9 cellular contexts compared by ENCODE assay signal in genomic region chr5:80711938-80712337, GRCh38. TPM values are rescaled to one million over a fixed set of nuclear protein-coding genes. Genes with fewer than 3 reads are reported as not detected.
DNase-seq lines count a peak whose midpoint lies in the region; ATAC-seq, FAIRE-seq and TF ChIP-seq lines count a peak whose summit lies in the region.
"Had no signal": no experiment of that assay in that cellular context is flagged by ENCODE, and none has a peak within 500 bp of the region (broad histone marks: within the 10 kb centered on the region; RNA-seq: fewer than 3 reads in every experiment).

No MANE protein-coding gene starts in this region.

- H3K79me2 ChIP-seq in H1 (ENCODE audit: control insufficient read depth in 1 of 2, insufficient read depth in 2 of 2, low read length in 2 of 2): no peaks in the 10 kb centered on the region

- ATAC-seq in HG03139 (IDR thresholded peaks at IDR 0.05; ENCODE audit: unreplicated experiment): no peak
- ATAC-seq: right cardiac atrium had no signal

- no peak overlapping the region for H4K5ac ChIP-seq in H1 (ENCODE audit: insufficient read length, low read depth, low read length)

- POLR2A ChIA-PET in H1 (lab: Charles Lee; ENCODE audit: partially characterized antibody): no interaction called here

- no peaks in the 10 kb centered on the region for H4K20me1 ChIP-seq in H1 (replicated peaks in 1 of 2; ENCODE audit: control insufficient read depth in 1 of 2, insufficient read depth in 2 of 2, low read length in 2 of 2)

- H3K23me2 ChIP-seq in H1 (ENCODE audit: low read depth, low read length): no peaks in the 10 kb centered on the region

- H3K23ac ChIP-seq in H1 (ENCODE audit: insufficient read length): no peak overlapping the region

- no peak overlapping the region for H3K9ac ChIP-seq in H1 (replicated peaks in 1 of 4; ENCODE audit: extremely low read depth in 1 of 4, low read depth in 3 of 4, low read length in 3 of 4)

- peak; percentile 8 for DNase-seq in activated CD4-positive, alpha-beta T cell treated with anti-CD3 and anti-CD28 coated beads for 48 hours
- no peak for DNase-seq in activated CD4-positive, alpha-beta T cell treated with anti-CD3 and anti-CD28 coated beads, Interleukin-2, amount 50 U/mL, for 4 hours
- DNase-seq in NCI-H226 (peak; percentile 25), H1 (ENCODE audit: low read depth in 1 of 2, low spot score in 2 of 2) (no peak), retina (peak; percentile 16), NCI-H2029 treated with DMSO at 0.1 percent for 48 hours (lab: John Stamatoyannopoulos, UW) (no peak), mucosa of gallbladder (ENCODE audit: low spot score) (no peak)

- H3K14ac ChIP-seq in H1 (ENCODE audit: insufficient read length): no peak overlapping the region

- H3K4me1 ChIP-seq in H1 (replicated peaks in 1 of 4; ENCODE audit: control insufficient read depth in 3 of 4, insufficient read depth in 4 of 4, low read length in 3 of 4): peaks cover 0 to 4% (median 0%) of the 10 kb centered on the region in 4 experiments; a peak in 1 of 7 replicates

- no peak for TF ChIP-seq EP300 in H1 (IDR thresholded peaks at IDR 0.05; ENCODE audit: borderline replicate concordance in 1 of 2, low read depth in 2 of 2, low read length in 2 of 2)

- no peak overlapping the region for H2BK15ac ChIP-seq in H1 (ENCODE audit: low read length)

- no peak overlapping the region for H2AFZ ChIP-seq in H1 (ENCODE audit: low read length)

- TF ChIP-seq RAD21 in H1 (IDR thresholded peaks at IDR 0.05 in 1 of 2, conservative IDR thresholded peaks at IDR 0.05 in 1 of 2; ENCODE audit: low read depth in 2 of 2, low read length in 2 of 2): peak; percentile 91 to 92

- no peak overlapping the region for H4K8ac ChIP-seq in H1 (ENCODE audit: extremely low read depth, insufficient read depth, low read length)

- TF ChIP-seq POLR2A in H1 (IDR thresholded peaks at IDR 0.05; ENCODE audit: control extremely low read depth in 1 of 2, low read depth in 2 of 2, low read length in 2 of 2): no peak

- TF ChIP-seq CTCF in H1 (IDR thresholded peaks at IDR 0.05; ENCODE audit: control extremely low read depth in 1 of 3, insufficient read depth in 1 of 3, low read depth in 1 of 3, low read length in 3 of 3): peak; percentile 84 to 87 (median 86)

- no peak overlapping the region for H4K91ac ChIP-seq in H1 (replicated peaks; ENCODE audit: insufficient read length, low read length)

- H2BK5ac ChIP-seq in H1 (ENCODE audit: low read depth, low read length): no peak overlapping the region

- H3K4me3 ChIP-seq in H1 (ENCODE audit: extremely low read depth in 1 of 4, insufficient read depth in 2 of 4, low read depth in 3 of 4, low read length in 4 of 4): no peak overlapping the region

- H2BK20ac ChIP-seq in H1 (ENCODE audit: low read length): no peak overlapping the region

- H3K27ac ChIP-seq in H1 (ENCODE audit: low read depth, low read length): no peak overlapping the region

- H3K56ac ChIP-seq in H1 (replicated peaks; ENCODE audit: insufficient read length, low read depth, low read length): no peak overlapping the region

- no peak overlapping the region for H2BK120ac ChIP-seq in H1 (replicated peaks; ENCODE audit: low read depth, low read length)

- H2BK12ac ChIP-seq in H1 (ENCODE audit: low read depth, low read length): no peak overlapping the region

- no peaks in the 10 kb centered on the region; a peak in 1 of 8 replicates for H3K36me3 ChIP-seq in H1 (ENCODE audit: control insufficient read depth in 2 of 4, insufficient read depth in 4 of 4, low read length in 3 of 4)

- H3K4ac ChIP-seq in H1 (replicated peaks; ENCODE audit: insufficient read length, low read depth, low read length): no peak overlapping the region

- H3K18ac ChIP-seq in H1 (ENCODE audit: extremely low read depth, low read length): no peak overlapping the region

- no peak overlapping the region for H3K4me2 ChIP-seq in H1 (ENCODE audit: insufficient read depth in 1 of 2, low read depth in 2 of 2, low read length in 2 of 2)

- FAIRE-seq in H1 (lab: Jason Lieb, UNC): no peak

- H2AK5ac ChIP-seq in H1 (ENCODE audit: low read depth, low read length): no peak overlapping the region

- 88% methylated on average over 3 of the region's 3 CpGs; no CpG with 5 or more reads in 1 of the 2 experiments for WGBS in H1 (ENCODE audit: extremely low coverage in 1 of 2, insufficient coverage in 1 of 2, insufficient read length in 1 of 2, insufficient replicate concordance in 2 of 2, low coverage in 1 of 2, low lambda C conversion rate in 2 of 2, missing lambda C conversion rate in 1 of 2), 2 experiments

- CTCF ChIA-PET in H1 (lab: Charles Lee; ENCODE audit: partially characterized antibody): interaction anchor here (0.6 to 1.7 kb wide), 26 partner anchors 9 to 603 kb away, joined by 3 to 8 read pairs (median 3); no protein-coding TSS in a partner anchor

- H3K79me1 ChIP-seq in H1 (ENCODE audit: low read depth, low read length): no peaks in the 10 kb centered on the region

- no peaks in the 10 kb centered on the region for H3K27me3 ChIP-seq in H1 (replicated peaks in 1 of 4; ENCODE audit: control insufficient read depth in 3 of 4, extremely low read depth in 1 of 4, insufficient read depth in 3 of 4, low read length in 3 of 4)

- H3K9me3 ChIP-seq in H1 (ENCODE audit: insufficient read depth in 2 of 2, low read depth in 1 of 2, low read length in 1 of 2): no peaks in the 10 kb centered on the region

TF ChIP-seq in H1, 55 proteins besides CTCF, POLR2A, EP300 and RAD21:
- TF ChIP-seq, protein P1, sequence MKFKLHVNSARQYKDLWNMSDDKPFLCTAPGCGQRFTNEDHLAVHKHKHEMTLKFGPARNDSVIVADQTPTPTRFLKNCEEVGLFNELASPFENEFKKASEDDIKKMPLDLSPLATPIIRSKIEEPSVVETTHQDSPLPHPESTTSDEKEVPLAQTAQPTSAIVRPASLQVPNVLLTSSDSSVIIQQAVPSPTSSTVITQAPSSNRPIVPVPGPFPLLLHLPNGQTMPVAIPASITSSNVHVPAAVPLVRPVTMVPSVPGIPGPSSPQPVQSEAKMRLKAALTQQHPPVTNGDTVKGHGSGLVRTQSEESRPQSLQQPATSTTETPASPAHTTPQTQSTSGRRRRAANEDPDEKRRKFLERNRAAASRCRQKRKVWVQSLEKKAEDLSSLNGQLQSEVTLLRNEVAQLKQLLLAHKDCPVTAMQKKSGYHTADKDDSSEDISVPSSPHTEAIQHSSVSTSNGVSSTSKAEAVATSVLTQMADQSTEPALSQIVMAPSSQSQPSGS (IDR thresholded peaks at IDR 0.05; ENCODE audit: low read length): no peak
- TF ChIP-seq YY1 (IDR thresholded peaks at IDR 0.05; ENCODE audit: low read depth, low read length): peak; percentile 92
- TF ChIP-seq CREB1 (IDR thresholded peaks at IDR 0.05): no peak
- no peak for TF ChIP-seq RBBP5 (IDR thresholded peaks at IDR 0.05; ENCODE audit: borderline replicate concordance, low read depth, low read length)
- TF ChIP-seq MAX (IDR thresholded peaks at IDR 0.05): no peak
- TF ChIP-seq RXRA (IDR thresholded peaks at IDR 0.05; ENCODE audit: insufficient read depth, low read depth, low read length): no peak
- TF ChIP-seq SIN3A (conservative IDR thresholded peaks at IDR 0.05 in 1 of 2, IDR thresholded peaks at IDR 0.05 in 1 of 2; ENCODE audit: low read depth in 1 of 2, low read length in 2 of 2): no peak
- no peak for TF ChIP-seq HDAC6 (IDR thresholded peaks at IDR 0.05; ENCODE audit: low read depth, low read length)

RNA-seq across cellular contexts. Expression of gene DHFR, which starts 57.2 kb away (rescaled TPM):
- 86.7 and 88.9 TPM in 2 replicates for total RNA-seq in H1 (2021; fragmentation: NEBNext Ultra II Directional; extraction: Animal tissue kit (Norgen Biotek cat#: 25700))
- polyA plus RNA-seq in H1 (2011; rRNA removed): 34.5 and 46.4 TPM in 2 replicates
- 55.7 TPM for polyA plus RNA-seq in H1 (2011; cell fraction: cytosol; rRNA removed)
- polyA plus RNA-seq in H1 (2011; cell fraction: nucleus; rRNA removed): 93.3 TPM
- 52.3 to 74.6 TPM (median 57.2 TPM) in 4 replicates for polyA plus RNA-seq in H1 (2012, experiment 1 of 2)
- polyA plus RNA-seq in H1 (2012, experiment 2 of 2): 16.6 TPM
- 172 TPM for polyA plus RNA-seq in H1 (2013, experiment 1 of 2)
- 152 TPM for polyA plus RNA-seq in H1 (2013, experiment 2 of 2)
- polyA minus RNA-seq in H1 (2011; rRNA and poly(A)+ RNA removed): 51.3 and 69.7 TPM in 2 replicates
- polyA minus RNA-seq in H1 (2011; cell fraction: cytosol; rRNA and poly(A)+ RNA removed): 53.4 TPM
- 111 TPM for polyA minus RNA-seq in H1 (2011; cell fraction: nucleus; rRNA and poly(A)+ RNA removed)
- total RNA-seq in mucosa of gallbladder: 19.7 TPM

RNA-seq across cellular contexts. Expression of gene MSH3, which starts 57.5 kb away (rescaled TPM):
- total RNA-seq in H1 (2021; fragmentation: NEBNext Ultra II Directional; extraction: Animal tissue kit (Norgen Biotek cat#: 25700)): 20.3 and 22.6 TPM in 2 replicates
- polyA plus RNA-seq in H1 (2011; rRNA removed): 2.5 and 3.6 TPM in 2 replicates
- polyA plus RNA-seq in H1 (2011; cell fraction: cytosol; rRNA removed): 5.4 TPM
- 4.2 TPM for polyA plus RNA-seq in H1 (2011; cell fraction: nucleus; rRNA removed)
- 6.6 to 14.0 TPM (median 8.7 TPM) in 4 replicates for polyA plus RNA-seq in H1 (2012, experiment 1 of 2)
- 0.54 TPM for polyA plus RNA-seq in H1 (2012, experiment 2 of 2)
- 12.6 TPM for polyA plus RNA-seq in H1 (2013, experiment 1 of 2)
- 12.7 TPM for polyA plus RNA-seq in H1 (2013, experiment 2 of 2)
- 10.6 and 14.9 TPM in 2 replicates for polyA minus RNA-seq in H1 (2011; rRNA and poly(A)+ RNA removed)
- polyA minus RNA-seq in H1 (2011; cell fraction: cytosol; rRNA and poly(A)+ RNA removed): 11.1 TPM
- 34.6 TPM for polyA minus RNA-seq in H1 (2011; cell fraction: nucleus; rRNA and poly(A)+ RNA removed)
- 16.1 TPM for total RNA-seq in mucosa of gallbladder

Comparison
In these comparisons a context has a peak if more than half of its experiments do, and no peak if none do; other contexts are left out.
1. DNase-seq: peak in activated CD4-positive, alpha-beta T cell treated with anti-CD3 and anti-CD28 coated beads for 48 hours (single experiment), NCI-H226 (single experiment) and retina (single experiment); none in activated CD4-positive, alpha-beta T cell treated with anti-CD3 and anti-CD28 coated beads, Interleukin-2, amount 50 U/mL, for 4 hours (0 of 2), H1 (0 of 2), NCI-H2029 treated with DMSO at 0.1 percent for 48 hours (single experiment) and mucosa of gallbladder (single experiment).